Comparison of ENCODE assay signal across 14 cellular contexts in the genomic region with DNA sequence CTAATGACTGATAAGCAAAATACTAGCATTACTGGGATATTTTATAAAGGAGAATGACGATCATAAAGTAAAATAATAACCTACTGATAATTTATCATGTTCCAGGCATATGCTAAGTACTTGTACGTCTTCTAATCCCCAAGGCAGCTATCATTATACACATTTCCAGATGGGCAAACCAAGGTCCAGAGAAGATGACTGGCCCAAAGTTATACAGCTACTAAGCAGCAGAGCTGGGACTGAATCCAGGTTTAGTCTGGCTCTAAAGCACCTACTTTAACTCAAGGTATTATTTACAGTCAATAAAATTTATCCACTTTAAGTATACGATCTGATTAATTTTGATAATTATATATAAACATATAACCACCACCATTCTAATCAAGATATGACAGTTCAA.
"Had no signal": no experiment of that assay in that cellular context is flagged by ENCODE, and none has a peak within 500 bp of the region (broad histone marks: within the 10 kb centered on the region; RNA-seq: fewer than 3 reads in every experiment).

No MANE protein-coding gene starts in this region.

- DNase-seq: activated CD4-positive, alpha-beta T cell treated with anti-CD3 and anti-CD28 coated beads for 1 hour; activated CD4-positive, alpha-beta T cell treated with anti-CD3 and anti-CD28 coated beads, Interleukin-2, amount 50 U/mL, for 1 hour; activated CD8-positive, alpha-beta T cell treated with anti-CD3 and anti-CD28 coated beads, Interleukin-2, amount 10 ng/mL, durations not matched to agents 7 days and 5 days; aorta; effector CD4-positive, alpha-beta T cell; heart right ventricle; left colon; ovary; psoas muscle; stimulated activated CD4-positive, alpha-beta T cell treated with anti-CD3 and anti-CD28 coated beads, Interleukin-12 subunit alpha, Interleukin-12 subunit beta, amount 100 ng/mL, for 4 hours; stimulated activated naive CD8-positive, alpha-beta T cell treated with anti-CD3 and anti-CD28 coated beads, Interleukin-15, amount 100 ng/mL, for 72 hours; trophoblast cell; uterus; WERI-Rb-1 had no signal
